1 cellular context compared by ENCODE assay signal in the genomic region with DNA sequence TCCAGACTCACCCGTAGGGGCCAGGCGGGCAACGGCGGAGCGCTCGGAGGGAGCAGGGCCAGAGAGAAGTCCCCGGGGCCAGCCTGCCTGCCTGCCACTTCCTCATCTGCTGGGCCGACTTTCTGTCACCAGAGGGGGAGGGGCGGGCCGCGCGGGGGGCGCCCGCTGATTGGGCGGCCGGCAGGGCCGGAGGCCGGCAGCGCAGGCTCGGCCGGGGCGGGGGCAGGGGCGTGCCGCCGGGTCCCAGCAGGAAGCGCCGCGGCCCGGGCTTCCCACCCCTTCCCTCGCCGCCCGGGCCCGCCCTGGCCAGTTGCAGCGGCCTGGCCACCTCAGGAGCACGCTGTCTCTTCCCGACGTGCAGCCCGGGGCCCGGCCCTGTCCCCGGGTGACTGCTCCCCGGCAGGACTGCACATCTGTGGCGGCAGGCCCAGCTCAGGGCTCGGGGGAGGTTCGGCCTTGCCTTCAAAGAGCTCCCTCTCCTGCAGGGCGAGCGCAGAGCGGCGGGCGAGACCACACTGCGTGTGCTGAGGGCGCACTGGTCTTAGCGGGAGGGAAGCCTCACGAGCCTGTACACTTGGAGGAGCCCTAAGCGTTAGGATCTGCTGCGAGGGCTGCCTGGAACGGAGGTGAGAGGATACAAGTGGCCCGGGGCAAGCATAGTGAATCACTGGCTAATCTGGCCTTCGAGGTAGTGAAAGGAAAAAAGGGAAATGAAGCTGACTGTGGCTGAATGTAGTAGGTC.
A peak's percentile ranks its signal among the peaks of the same experiment; 100 is the strongest.
TF ChIP-seq lines count a peak whose summit lies in the region.

A gene (minus strand): TSS at position 108 of the 742 bp plus-strand sequence. CDS start 2,402 bp downstream, outside the sequence.

TF ChIP-seq in IMR-90, 13 proteins besides CTCF, POLR2A, EP300 and RAD21 (continued from another document):
- TF ChIP-seq, protein P1, sequence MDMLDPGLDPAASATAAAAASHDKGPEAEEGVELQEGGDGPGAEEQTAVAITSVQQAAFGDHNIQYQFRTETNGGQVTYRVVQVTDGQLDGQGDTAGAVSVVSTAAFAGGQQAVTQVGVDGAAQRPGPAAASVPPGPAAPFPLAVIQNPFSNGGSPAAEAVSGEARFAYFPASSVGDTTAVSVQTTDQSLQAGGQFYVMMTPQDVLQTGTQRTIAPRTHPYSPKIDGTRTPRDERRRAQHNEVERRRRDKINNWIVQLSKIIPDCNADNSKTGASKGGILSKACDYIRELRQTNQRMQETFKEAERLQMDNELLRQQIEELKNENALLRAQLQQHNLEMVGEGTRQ (IDR thresholded peaks at IDR 0.05; ENCODE audit: low read depth, low read length), result no peak
- TF ChIP-seq RCOR1 (IDR thresholded peaks at IDR 0.05; ENCODE audit: insufficient replicate concordance, low read length) (no peak), CEBPB (IDR thresholded peaks at IDR 0.05; ENCODE audit: low read depth, low read length) (no peak), MAZ (IDR thresholded peaks at IDR 0.05; ENCODE audit: borderline replicate concordance, low read depth, low read length) (peak; percentile 82; the same call in 1 of the 2 replicates), NFE2L2 (IDR thresholded peaks at IDR 0.05; ENCODE audit: low read depth, low read length) (no peak)
